Comparison of ENCODE assay signal across 9 cellular contexts in the genomic region with DNA sequence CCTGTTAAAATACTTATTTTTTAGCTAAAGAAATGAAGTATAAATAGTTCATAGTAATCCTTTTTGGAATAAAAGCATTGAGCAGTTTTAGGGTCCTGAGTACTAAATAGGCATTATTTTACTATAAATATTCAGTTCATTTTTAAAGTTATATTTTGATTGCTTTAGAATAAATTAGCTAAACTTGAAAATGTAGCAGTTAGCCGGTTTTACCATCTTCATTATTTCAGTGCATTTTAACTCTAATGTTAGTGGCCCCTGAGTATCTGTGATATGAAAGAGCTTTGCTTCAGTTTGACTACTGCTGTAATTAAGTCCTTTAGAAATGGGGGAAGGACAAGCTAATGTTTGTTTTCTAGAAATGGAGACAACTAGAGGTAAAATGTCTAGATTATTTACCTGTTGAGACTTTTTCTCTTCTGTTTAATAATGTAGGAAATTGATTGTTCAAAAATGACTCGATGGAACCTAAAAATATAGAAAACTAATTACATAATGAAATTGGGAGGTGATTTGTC. TPM values are rescaled to one million over a fixed set of nuclear protein-coding genes. Genes with fewer than 3 reads are reported as not detected.
DNase-seq lines count a peak whose midpoint lies in the region; ATAC-seq and TF ChIP-seq lines count a peak whose summit lies in the region.
"Had no signal": no experiment of that assay in that cellular context is flagged by ENCODE, and none has a peak within 500 bp of the region (broad histone marks: within the 10 kb centered on the region; RNA-seq: fewer than 3 reads in every experiment).

No MANE protein-coding gene starts in this region.

- H3K4me3 Mint-ChIP-seq in progenitor cell of endocrine pancreas (ENCODE audit: low read depth), result peak overlapping the region; percentile 61

- no peak overlapping the region for H3K27ac Mint-ChIP-seq in progenitor cell of endocrine pancreas

- intact Hi-C loops in colonic mucosa (cut with DNase I), result no loop called here

- H3K4me3 ChIP-seq in colonic mucosa, result peak overlapping the region; percentile 52

- H3K27me3 Mint-ChIP-seq in progenitor cell of endocrine pancreas, result no peaks in the 10 kb centered on the region

- no peaks in the 10 kb centered on the region for H3K36me3 ChIP-seq in colonic mucosa

- H3K9me3 ChIP-seq in colonic mucosa, result no peaks in the 10 kb centered on the region

- H3K36me3 Mint-ChIP-seq in progenitor cell of endocrine pancreas (ENCODE audit: insufficient read depth), result peaks cover 2% of the 10 kb centered on the region

- H3K4me1 Mint-ChIP-seq in progenitor cell of endocrine pancreas (ENCODE audit: low read depth), result peaks cover 39% of the 10 kb centered on the region

- peak; percentile 38 for DNase-seq in DMS 273 (lab: John Stamatoyannopoulos, UW; ENCODE audit: unreplicated experiment)
- no peak for DNase-seq in DMS 273 treated with DMSO at 0.1 percent for 48 hours (lab: John Stamatoyannopoulos, UW)
- peak; percentile 36 for DNase-seq in NCI-H146 treated with DMSO at 0.1 percent for 48 hours (lab: John Stamatoyannopoulos, UW; ENCODE audit: unreplicated experiment)
- no peak for DNase-seq in colonic mucosa
- DNase-seq in progenitor cell of endocrine pancreas (ENCODE audit: low spot score, unreplicated experiment), result no peak
- no peak for DNase-seq in stimulated activated CD4-positive, alpha-beta T cell treated with anti-CD3 and anti-CD28 coated beads, Interleukin-2, amount 100 ng/mL, for 24 hours

- TF ChIP-seq CTCF in colonic mucosa (IDR thresholded peaks at IDR 0.05) (no peak), progenitor cell of endocrine pancreas (IDR thresholded peaks at IDR 0.05; ENCODE audit: unreplicated experiment) (no peak)

- H3K9me3 Mint-ChIP-seq in progenitor cell of endocrine pancreas (ENCODE audit: low read depth), result no peaks in the 10 kb centered on the region

- ATAC-seq in HG03565 (IDR thresholded peaks at IDR 0.05; ENCODE audit: unreplicated experiment) (no peak), HG03439 (IDR thresholded peaks at IDR 0.05; ENCODE audit: unreplicated experiment) (no peak)

- H3K4me1 ChIP-seq in colonic mucosa, result no peaks in the 10 kb centered on the region

- peak overlapping the region in 1 of 2 donors; percentile 73 for H3K9ac ChIP-seq in colonic mucosa (ENCODE audit: low read depth in 2 of 2, low read length in 2 of 2)

- no peaks in the 10 kb centered on the region for H3K27me3 ChIP-seq in colonic mucosa

- H3K27ac ChIP-seq in colonic mucosa, result no peak overlapping the region
- H3K27ac ChIP-seq: 22Rv1 had no signal

RNA-seq across cellular contexts. Expression of a gene that starts 3.6 kb away (rescaled TPM):
- 100 to 1,000 TPM in 1 of 2 donors, 10 to 100 TPM in 1; 43.1 to 134 TPM for total RNA-seq in colonic mucosa
- total RNA-seq in progenitor cell of endocrine pancreas, result 79.1 and 83.2 TPM in 2 replicates

RNA-seq across cellular contexts. Expression of a gene that starts 4.1 kb away (rescaled TPM):
- total RNA-seq in colonic mucosa (10 to 100 TPM; 13.1 to 13.8 TPM), progenitor cell of endocrine pancreas (48.1 and 52.4 TPM in 2 replicates)

RNA-seq across cellular contexts. Expression of a gene that starts 46.5 kb away (rescaled TPM):
- total RNA-seq in colonic mucosa (10 to 100 TPM in 1 of 2 donors, 1 to 10 TPM in 1; 7.5 to 16.6 TPM), progenitor cell of endocrine pancreas (24.5 and 24.8 TPM in 2 replicates)

Comparison
In these comparisons a context has a peak if more than half of its experiments do, and no peak if none do; other contexts are left out.
1. DNase-seq: peak in DMS 273 (single experiment) and NCI-H146 treated with DMSO at 0.1 percent for 48 hours (single experiment); none in DMS 273 treated with DMSO at 0.1 percent for 48 hours (single experiment), colonic mucosa (single experiment), progenitor cell of endocrine pancreas (single experiment) and stimulated activated CD4-positive, alpha-beta T cell treated with anti-CD3 and anti-CD28 coated beads, Interleukin-2, amount 100 ng/mL, for 24 hours (0 of 2).